ENCODE assay signal across 1 cellular context in the genomic region with DNA sequence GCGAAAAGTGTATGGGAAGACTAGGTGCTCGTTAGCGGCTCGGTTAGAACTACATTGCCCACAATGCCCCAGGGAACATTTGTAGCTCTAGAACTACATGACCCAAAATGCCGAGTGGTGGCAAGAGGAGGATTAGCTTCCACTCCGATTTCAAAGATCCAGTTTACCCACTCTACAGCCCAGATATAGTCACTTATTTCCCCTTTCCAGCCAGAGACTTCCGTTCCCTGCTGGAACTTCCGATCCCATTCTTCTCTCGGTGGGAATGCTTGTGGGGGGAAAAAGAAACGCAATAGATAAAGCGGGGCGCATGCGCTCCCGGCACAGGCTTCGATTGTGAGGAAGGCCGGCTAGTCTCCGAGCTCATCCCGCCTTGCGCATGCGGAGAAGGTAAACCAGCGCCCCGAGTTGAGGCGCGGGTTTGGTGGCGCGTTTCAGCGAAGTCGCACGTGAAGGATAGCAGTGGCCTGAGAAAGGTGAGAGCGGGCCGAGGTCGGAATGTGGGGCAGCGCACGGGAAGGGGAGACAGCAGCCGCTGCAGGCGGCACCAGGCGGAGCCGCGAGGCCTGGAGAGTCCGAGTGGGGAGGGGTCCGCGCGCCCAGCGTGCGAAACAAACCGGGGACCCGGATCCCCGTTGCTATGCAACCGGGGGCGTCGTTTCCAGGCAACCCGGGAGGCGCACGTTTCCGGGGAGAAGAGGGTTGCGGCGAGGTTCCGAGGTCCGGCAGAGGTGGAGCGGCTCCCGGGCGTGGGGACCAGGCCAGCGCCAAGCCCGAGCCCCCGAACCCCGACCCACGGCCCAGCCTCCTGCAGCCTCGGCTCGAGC.
A peak's percentile ranks its signal among the peaks of the same experiment; 100 is the strongest.
TF ChIP-seq lines count a peak whose summit lies in the region.

Gene TMEM109, plus strand, starts transcription at position 366 of the 827 bp plus-strand sequence. CDS start 5,536 bp downstream, outside the sequence.

TF ChIP-seq in GM23338, 12 proteins besides CTCF, POLR2A, EP300 and RAD21:
- TF ChIP-seq ZNF462 (CRISPR knock-in tag; IDR thresholded peaks at IDR 0.05) (no peak), JUNB (IDR thresholded peaks at IDR 0.05; ENCODE audit: unreplicated experiment) (no peak), CREB1 (CRISPR knock-in tag; IDR thresholded peaks at IDR 0.05; ENCODE audit: low read depth) (peak; percentile 26; the same call in 1 of the 2 replicates), ZNF331 (CRISPR knock-in tag; IDR thresholded peaks at IDR 0.05; ENCODE audit: low read depth) (no peak), EZH2phosphoT487 (IDR thresholded peaks at IDR 0.05; ENCODE audit: unreplicated experiment) (no peak), ZNF114 (CRISPR knock-in tag; IDR thresholded peaks at IDR 0.05) (no peak), EZH2 (IDR thresholded peaks at IDR 0.05; ENCODE audit: low read depth, unreplicated experiment) (no peak), NANOG (IDR thresholded peaks at IDR 0.05; ENCODE audit: borderline replicate concordance) (no peak), POLR2AphosphoS5 (IDR thresholded peaks at IDR 0.05; ENCODE audit: low read depth) (peak; percentile 57; the same call in 1 of the 2 replicates), STAT1 (IDR thresholded peaks at IDR 0.05; ENCODE audit: unreplicated experiment) (no peak)
- TF ChIP-seq, protein P1, sequence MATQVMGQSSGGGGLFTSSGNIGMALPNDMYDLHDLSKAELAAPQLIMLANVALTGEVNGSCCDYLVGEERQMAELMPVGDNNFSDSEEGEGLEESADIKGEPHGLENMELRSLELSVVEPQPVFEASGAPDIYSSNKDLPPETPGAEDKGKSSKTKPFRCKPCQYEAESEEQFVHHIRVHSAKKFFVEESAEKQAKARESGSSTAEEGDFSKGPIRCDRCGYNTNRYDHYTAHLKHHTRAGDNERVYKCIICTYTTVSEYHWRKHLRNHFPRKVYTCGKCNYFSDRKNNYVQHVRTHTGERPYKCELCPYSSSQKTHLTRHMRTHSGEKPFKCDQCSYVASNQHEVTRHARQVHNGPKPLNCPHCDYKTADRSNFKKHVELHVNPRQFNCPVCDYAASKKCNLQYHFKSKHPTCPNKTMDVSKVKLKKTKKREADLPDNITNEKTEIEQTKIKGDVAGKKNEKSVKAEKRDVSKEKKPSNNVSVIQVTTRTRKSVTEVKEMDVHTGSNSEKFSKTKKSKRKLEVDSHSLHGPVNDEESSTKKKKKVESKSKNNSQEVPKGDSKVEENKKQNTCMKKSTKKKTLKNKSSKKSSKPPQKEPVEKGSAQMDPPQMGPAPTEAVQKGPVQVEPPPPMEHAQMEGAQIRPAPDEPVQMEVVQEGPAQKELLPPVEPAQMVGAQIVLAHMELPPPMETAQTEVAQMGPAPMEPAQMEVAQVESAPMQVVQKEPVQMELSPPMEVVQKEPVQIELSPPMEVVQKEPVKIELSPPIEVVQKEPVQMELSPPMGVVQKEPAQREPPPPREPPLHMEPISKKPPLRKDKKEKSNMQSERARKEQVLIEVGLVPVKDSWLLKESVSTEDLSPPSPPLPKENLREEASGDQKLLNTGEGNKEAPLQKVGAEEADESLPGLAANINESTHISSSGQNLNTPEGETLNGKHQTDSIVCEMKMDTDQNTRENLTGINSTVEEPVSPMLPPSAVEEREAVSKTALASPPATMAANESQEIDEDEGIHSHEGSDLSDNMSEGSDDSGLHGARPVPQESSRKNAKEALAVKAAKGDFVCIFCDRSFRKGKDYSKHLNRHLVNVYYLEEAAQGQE (IDR thresholded peaks at IDR 0.05; ENCODE audit: unreplicated experiment): no peak
- TF ChIP-seq, protein P2, sequence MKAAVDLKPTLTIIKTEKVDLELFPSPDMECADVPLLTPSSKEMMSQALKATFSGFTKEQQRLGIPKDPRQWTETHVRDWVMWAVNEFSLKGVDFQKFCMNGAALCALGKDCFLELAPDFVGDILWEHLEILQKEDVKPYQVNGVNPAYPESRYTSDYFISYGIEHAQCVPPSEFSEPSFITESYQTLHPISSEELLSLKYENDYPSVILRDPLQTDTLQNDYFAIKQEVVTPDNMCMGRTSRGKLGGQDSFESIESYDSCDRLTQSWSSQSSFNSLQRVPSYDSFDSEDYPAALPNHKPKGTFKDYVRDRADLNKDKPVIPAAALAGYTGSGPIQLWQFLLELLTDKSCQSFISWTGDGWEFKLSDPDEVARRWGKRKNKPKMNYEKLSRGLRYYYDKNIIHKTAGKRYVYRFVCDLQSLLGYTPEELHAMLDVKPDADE (IDR thresholded peaks at IDR 0.05): peak; percentile 97
